ENCODE assay signal across 21 cellular contexts in the genomic region with DNA sequence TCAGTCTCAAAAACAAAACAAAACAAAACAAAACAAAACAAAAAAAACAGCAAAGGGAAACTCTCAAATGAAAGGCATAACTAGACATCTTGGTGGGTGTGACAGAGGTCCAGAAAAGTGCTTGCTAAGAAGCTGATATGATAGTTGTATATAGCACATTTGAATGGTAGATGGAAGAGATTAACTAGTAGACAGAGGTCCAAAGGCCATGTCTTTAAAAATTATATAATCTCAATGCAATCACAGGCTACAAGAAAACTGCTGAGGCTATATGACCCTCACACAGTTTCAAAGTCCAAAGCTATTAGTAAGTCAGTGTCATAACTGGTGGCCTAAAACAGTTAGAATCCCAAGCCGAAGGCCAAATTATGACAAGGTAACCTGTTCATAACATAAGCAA. TPM values are rescaled to one million over a fixed set of nuclear protein-coding genes. Genes with fewer than 3 reads are reported as not detected.
DNase-seq lines count a peak whose midpoint lies in the region; ATAC-seq, FAIRE-seq and TF ChIP-seq lines count a peak whose summit lies in the region.
"Had no signal": no experiment of that assay in that cellular context is flagged by ENCODE, and none has a peak within 500 bp of the region (broad histone marks: within the 10 kb centered on the region; RNA-seq: fewer than 3 reads in every experiment).

No MANE protein-coding gene starts in this region.

- peaks cover 0 to 5% of the 10 kb centered on the region in 2 donors for H3K4me1 ChIP-seq in small intestine (ENCODE audit: control insufficient read depth in 2 of 2, insufficient read depth in 1 of 2, low read depth in 1 of 2, low read length in 1 of 2)
- H3K4me1 ChIP-seq: prostate gland, thyroid gland had no signal

- ATAC-seq in activated CD8-positive, alpha-beta memory T cell treated with anti-CD3 and anti-CD28 coated beads, Interleukin-2, amount 10 ng/mL, durations not matched to agents 7 days and 5 days = peak; percentile 27
- ATAC-seq in GM21528 (IDR thresholded peaks at IDR 0.05; ENCODE audit: low FRiP score, unreplicated experiment) = no peak
- no peak for ATAC-seq in activated CD4-positive, CD25-positive, alpha-beta regulatory T cell treated with anti-CD3 and anti-CD28 coated beads, Interleukin-2, amount 50 U/mL, for 24 hours
- ATAC-seq: GM23338 had no signal

- no peaks in the 10 kb centered on the region for H3K36me3 ChIP-seq in small intestine (ENCODE audit: control insufficient read depth in 2 of 2, insufficient read depth in 2 of 2, low read length in 2 of 2)
- H3K36me3 ChIP-seq: ascending aorta, neutrophil, prostate gland, thyroid gland had no signal

- no peaks in the 10 kb centered on the region for H3K27me3 Mint-ChIP-seq in activated CD8-positive, alpha-beta memory T cell treated with anti-CD3 and anti-CD28 coated beads, Interleukin-2, amount 10 ng/mL, durations not matched to agents 7 days and 5 days
- H3K27me3 Mint-ChIP-seq in HFFc6 (ENCODE audit: insufficient read depth) = no peaks in the 10 kb centered on the region; the same call in 1 of the 2 replicates
- H3K27me3 Mint-ChIP-seq in activated naive CD8-positive, alpha-beta T cell = no peaks in the 10 kb centered on the region

- no peaks in the 10 kb centered on the region for H3K9me3 Mint-ChIP-seq in activated CD8-positive, alpha-beta memory T cell treated with anti-CD3 and anti-CD28 coated beads, Interleukin-2, amount 10 ng/mL, durations not matched to agents 7 days and 5 days (ENCODE audit: low read depth)
- peaks cover 4% of the 10 kb centered on the region; the same call in 1 of the 2 replicates for H3K9me3 Mint-ChIP-seq in HFFc6
- H3K9me3 Mint-ChIP-seq in activated naive CD8-positive, alpha-beta T cell (ENCODE audit: low read depth) = peaks cover 3% of the 10 kb centered on the region
- H3K9me3 Mint-ChIP-seq: GM23338 had no signal

- peak overlapping the region; percentile 64 for H3K27ac Mint-ChIP-seq in activated CD8-positive, alpha-beta memory T cell treated with anti-CD3 and anti-CD28 coated beads, Interleukin-2, amount 10 ng/mL, durations not matched to agents 7 days and 5 days
- H3K27ac Mint-ChIP-seq in HFFc6 = peak overlapping the region; percentile 29; the same call in 1 of the 2 replicates
- H3K27ac Mint-ChIP-seq in activated naive CD8-positive, alpha-beta T cell = peak overlapping the region; percentile 58
- H3K27ac Mint-ChIP-seq: GM23338, immature natural killer cell had no signal

- CTCF ChIA-PET in activated CD8-positive, alpha-beta memory T cell treated with anti-CD3 and anti-CD28 coated beads, Interleukin-2, amount 10 ng/mL, durations not matched to agents 7 days and 5 days (lab: Charles Lee) = interaction anchor here (1.9 kb wide), 1 partner anchor 85 kb away, joined by 7 read pairs; no protein-coding TSS in a partner anchor

- H3K9me3 ChIP-seq in small intestine (ENCODE audit: control insufficient read depth, low read depth) = no peaks in the 10 kb centered on the region
- H3K9me3 ChIP-seq: ascending aorta, neutrophil, prostate gland, thyroid gland had no signal

- no peak for TF ChIP-seq CTCF in HFFc6 (IDR thresholded peaks at IDR 0.05)

- H3K27me3 ChIP-seq in small intestine (ENCODE audit: control insufficient read depth in 2 of 2, insufficient read depth in 2 of 2, low read length in 2 of 2) = no peaks in the 10 kb centered on the region
- H3K27me3 ChIP-seq: ascending aorta, neutrophil, thyroid gland had no signal

- FAIRE-seq in small intestine (lab: Jason Lieb, UNC) = peak; percentile 33
- FAIRE-seq: HTR-8/SVneo had no signal

- DNase-seq in activated CD8-positive, alpha-beta memory T cell treated with anti-CD3 and anti-CD28 coated beads, Interleukin-2, amount 10 ng/mL, durations not matched to agents 7 days and 5 days = no peak
- DNase-seq in activated CD8-positive, alpha-beta memory T cell treated with anti-CD3 and anti-CD28 coated beads for 24 hours = no peak
- no peak for DNase-seq in HFFc6
- DNase-seq in small intestine = peak; percentile 82
- no peak for DNase-seq in GM19240 (ENCODE audit: insufficient read length, low spot score)
- DNase-seq: activated gamma-delta T cell, hypothalamus, immature natural killer cell, NCI-H1417, NCI-H2081, NCI-H226, thyroid gland had no signal

- H3K27ac ChIP-seq in small intestine (ENCODE audit: low read depth in 1 of 2, low read length in 1 of 2) = no peak overlapping the region
- H3K27ac ChIP-seq: ascending aorta, KMS-11, neutrophil, prostate gland, thyroid gland had no signal

- no peak overlapping the region for H3K4me3 Mint-ChIP-seq in activated CD8-positive, alpha-beta memory T cell treated with anti-CD3 and anti-CD28 coated beads, Interleukin-2, amount 10 ng/mL, durations not matched to agents 7 days and 5 days
- no peak overlapping the region for H3K4me3 Mint-ChIP-seq in HFFc6
- H3K4me3 Mint-ChIP-seq in activated naive CD8-positive, alpha-beta T cell = no peak overlapping the region
- H3K4me3 Mint-ChIP-seq: GM23338, immature natural killer cell had no signal

- peaks cover 8% of the 10 kb centered on the region for H3K36me3 Mint-ChIP-seq in activated CD8-positive, alpha-beta memory T cell treated with anti-CD3 and anti-CD28 coated beads, Interleukin-2, amount 10 ng/mL, durations not matched to agents 7 days and 5 days
- H3K36me3 Mint-ChIP-seq in HFFc6 (ENCODE audit: low read depth) = peaks cover 15% of the 10 kb centered on the region
- H3K36me3 Mint-ChIP-seq in activated naive CD8-positive, alpha-beta T cell = peaks cover 15% of the 10 kb centered on the region

- WGBS in small intestine, 3 donors = 21 to 71% (median 43%) methylated on average over 1 of the region's 1 CpG

- peaks cover 21% of the 10 kb centered on the region for H3K4me1 Mint-ChIP-seq in activated CD8-positive, alpha-beta memory T cell treated with anti-CD3 and anti-CD28 coated beads, Interleukin-2, amount 10 ng/mL, durations not matched to agents 7 days and 5 days
- H3K4me1 Mint-ChIP-seq in HFFc6 (ENCODE audit: low read depth) = peaks cover 53% of the 10 kb centered on the region
- H3K4me1 Mint-ChIP-seq in activated naive CD8-positive, alpha-beta T cell (ENCODE audit: low read depth) = peaks cover 32% of the 10 kb centered on the region
- H3K4me1 Mint-ChIP-seq: immature natural killer cell had no signal

- H3K4me3 ChIP-seq in small intestine (ENCODE audit: low read depth in 1 of 2, low read length in 2 of 2) = no peak overlapping the region
- H3K4me3 ChIP-seq: ascending aorta, GM23338, prostate gland, thyroid gland had no signal

RNA-seq across cellular contexts. Expression of a gene that starts 15.6 kb away (rescaled TPM):
- total RNA-seq in activated CD8-positive, alpha-beta memory T cell treated with anti-CD3 and anti-CD28 coated beads, Interleukin-2, amount 10 ng/mL, durations not matched to agents 7 days and 5 days = 1 to 10 TPM in 1 of 2 experiments, under 1 TPM in 1; 0.56 to 1.1 TPM
- 1 to 10 TPM in 3 of 6 experiments, under 1 TPM in 3; 0.43 to 1.7 (median 1.2) TPM for total RNA-seq in HFFc6 (2021; fragmentation: NEBNext Ultra II Directional; extraction: Animal tissue kit (Norgen Biotek cat#: 25700))
- polyA plus RNA-seq in small intestine = under 1 TPM in 1 of 3 donors, not detected in 2; 0.18 TPM

RNA-seq across cellular contexts. Expression of a gene that starts 56.2 kb away (rescaled TPM):
- 1 to 10 TPM; 7.7 to 9.2 TPM for total RNA-seq in activated CD8-positive, alpha-beta memory T cell treated with anti-CD3 and anti-CD28 coated beads, Interleukin-2, amount 10 ng/mL, durations not matched to agents 7 days and 5 days
- total RNA-seq in HFFc6 (2021; fragmentation: NEBNext Ultra II Directional; extraction: Animal tissue kit (Norgen Biotek cat#: 25700)) = 10 to 100 TPM in 2 of 6 experiments, 1 to 10 TPM in 4; 6.8 to 13.0 (median 8.6) TPM
- polyA plus RNA-seq in small intestine = 1 to 10 TPM; 1.4 to 2.2 (median 1.6) TPM
